15 cellular contexts compared by ENCODE assay signal in the genomic region with DNA sequence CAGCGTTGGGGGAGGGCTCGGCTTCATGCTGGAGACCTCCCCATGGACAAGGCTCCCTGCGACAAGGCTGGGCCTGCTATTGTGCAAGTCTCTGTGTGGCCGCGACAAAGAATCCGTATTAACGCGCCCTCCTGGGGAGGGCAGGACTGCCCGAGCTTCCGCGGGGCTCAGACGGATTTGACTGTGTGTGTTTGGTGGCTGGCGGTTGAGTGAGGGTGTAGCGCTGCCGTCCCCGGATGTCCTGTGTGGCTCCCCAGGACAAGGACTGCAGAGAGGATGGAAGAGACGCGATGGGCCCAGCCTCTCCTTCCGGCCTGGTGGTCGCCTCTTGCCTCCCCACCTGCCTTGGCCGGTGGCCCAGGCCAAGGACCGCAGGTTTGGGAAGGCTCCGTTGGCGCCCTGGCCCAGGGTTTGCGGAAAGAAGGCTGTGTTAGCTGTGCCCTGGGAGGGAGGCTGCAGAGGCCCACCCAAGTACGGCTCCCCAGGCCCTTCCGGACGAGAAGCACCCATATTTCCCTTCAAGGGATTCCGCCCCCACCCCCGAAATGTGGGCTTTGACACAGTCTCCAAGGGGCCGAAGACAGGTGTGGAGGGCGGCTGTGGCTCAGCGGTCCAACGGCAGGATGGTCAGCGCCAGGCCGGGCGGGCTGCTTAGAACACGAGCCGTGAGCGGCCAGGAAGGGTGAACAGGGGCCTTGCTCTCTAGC. TPM values are rescaled to one million over a fixed set of nuclear protein-coding genes. Genes with fewer than 3 reads are reported as not detected.
DNase-seq lines count a peak whose midpoint lies in the region; ATAC-seq and TF ChIP-seq lines count a peak whose summit lies in the region.
"Had no signal": no experiment of that assay in that cellular context is flagged by ENCODE, and none has a peak within 500 bp of the region (broad histone marks: within the 10 kb centered on the region; RNA-seq: fewer than 3 reads in every experiment).

No MANE protein-coding gene starts in this region.

- no peak for TF ChIP-seq CTCF in Caco-2 (IDR thresholded peaks at IDR 0.05; ENCODE audit: insufficient read depth in 1 of 2, low read depth in 1 of 2, low read length in 1 of 2, severe bottlenecking in 1 of 2, unreplicated experiment in 1 of 2)
- no peak for TF ChIP-seq CTCF in brain microvascular endothelial cell (IDR thresholded peaks at IDR 0.05; ENCODE audit: low read depth, low read length, missing control alignments)
- TF ChIP-seq CTCF in GM10266 (IDR thresholded peaks at IDR 0.05; ENCODE audit: control insufficient read depth, insufficient read depth, low read depth, missing control alignments), result no peak
- TF ChIP-seq CTCF in heart right ventricle (IDR thresholded peaks at IDR 0.05), result no peak
- no peak for TF ChIP-seq CTCF in OCI-LY7 (conservative IDR thresholded peaks at IDR 0.05; ENCODE audit: low read length)

- H3K27me3 Mint-ChIP-seq in Caco-2 (ENCODE audit: insufficient read depth, unreplicated experiment), result peaks cover 40% of the 10 kb centered on the region
- peaks cover 51% of the 10 kb centered on the region for H3K27me3 Mint-ChIP-seq in activated T-helper 1 cell treated with anti-CD3 and anti-CD28 coated beads, Interleukin-12 subunit alpha, Interleukin-12 subunit beta, Interleukin-2, Interleukin-4 antibody, amounts not matched to agents 30 ng/mL and 10 ng/mL and 1 ng/mL, durations not matched to agents 14 hours and 24 hours and 36 hours (ENCODE audit: insufficient read depth)
- H3K27me3 Mint-ChIP-seq in naive thymus-derived CD4-positive, alpha-beta T cell, result peaks cover 48 to 64% (median 59%) of the 10 kb centered on the region in 5 donors

- H4K20me1 ChIP-seq in OCI-LY7 (ENCODE audit: insufficient read depth, low read length), result no peaks in the 10 kb centered on the region

- BruUV-seq in Caco-2 (replicated peaks; lab: Mats Ljungman, UMichigan) (no TSS peak), OCI-LY7 (replicated peaks; lab: Mats Ljungman, UMichigan) (no TSS peak)

- no peaks in the 10 kb centered on the region for H3K36me3 ChIP-seq in Caco-2 (ENCODE audit: control insufficient read depth, insufficient read depth, low read length)
- H3K36me3 ChIP-seq in HUES6 (ENCODE audit: control insufficient read depth, insufficient read depth, low read length), result no peaks in the 10 kb centered on the region
- no peaks in the 10 kb centered on the region for H3K36me3 ChIP-seq in naive thymus-derived CD4-positive, alpha-beta T cell (ENCODE audit: control insufficient read depth in 2 of 3, insufficient read depth in 3 of 3, low read length in 3 of 3)
- no peaks in the 10 kb centered on the region for H3K36me3 ChIP-seq in brain microvascular endothelial cell (replicated peaks)
- no peaks in the 10 kb centered on the region for H3K36me3 ChIP-seq in heart right ventricle
- no peaks in the 10 kb centered on the region for H3K36me3 ChIP-seq in OCI-LY7 (ENCODE audit: insufficient read depth, low read length)
- H3K36me3 ChIP-seq: esophagus muscularis mucosa, sigmoid colon had no signal

- ATAC-seq in naive thymus-derived CD4-positive, alpha-beta T cell, result no peak
- ATAC-seq in heart right ventricle, result no peak

- CTCF ChIA-PET in Caco-2 (lab: Charles Lee), result interaction anchor here (1.0 kb wide), 1 partner anchor 196 kb away, joined by 3 read pairs; no protein-coding TSS in a partner anchor
- CTCF ChIA-PET in naive thymus-derived CD4-positive, alpha-beta T cell (lab: Charles Lee), result no interaction called here
- CTCF ChIA-PET in OCI-LY7 (lab: Charles Lee; ENCODE audit: unreplicated experiment), result no interaction called here

- no peaks in the 10 kb centered on the region for H3K9me2 ChIP-seq in OCI-LY7 (ENCODE audit: insufficient read depth, low read length)

- H3K4me1 ChIP-seq in Caco-2 (0 out of 2 replicates have a peak, but pooled peaks cover 4% of the 10 kb centered on the region), HUES6 (ENCODE audit: control insufficient read depth, insufficient read depth, low read length) (peaks cover 37% of the 10 kb centered on the region), heart right ventricle (peaks cover 0 to 23% (median 22%) of the 10 kb centered on the region in 9 donors), OCI-LY7 (ENCODE audit: insufficient read depth, low read length, poor library complexity, severe bottlenecking) (no peaks in the 10 kb centered on the region)
- H3K4me1 ChIP-seq in naive thymus-derived CD4-positive, alpha-beta T cell (ENCODE audit: control insufficient read depth in 2 of 2, insufficient read depth in 2 of 2, low read length in 2 of 2), result peaks cover 0 to 11% of the 10 kb centered on the region in 2 donors

- 2 to 5% methylated on average over 40 of the region's 40 CpGs for WGBS in heart right ventricle, 2 donors

- H3K79me2 ChIP-seq in OCI-LY7 (ENCODE audit: insufficient read depth, low read depth, low read length), result no peaks in the 10 kb centered on the region

- no peak overlapping the region for H3K27ac Mint-ChIP-seq in Caco-2 (ENCODE audit: unreplicated experiment)
- peak overlapping the region; percentile 90 for H3K27ac Mint-ChIP-seq in activated T-helper 1 cell treated with anti-CD3 and anti-CD28 coated beads, Interleukin-12 subunit alpha, Interleukin-12 subunit beta, Interleukin-2, Interleukin-4 antibody, amounts not matched to agents 30 ng/mL and 10 ng/mL and 1 ng/mL, durations not matched to agents 14 hours and 24 hours and 36 hours
- H3K27ac Mint-ChIP-seq in naive thymus-derived CD4-positive, alpha-beta T cell, result peak overlapping the region in 4 of 9 donors; percentile 38 to 88 (median 68)

- no peaks in the 10 kb centered on the region for H3K4me1 Mint-ChIP-seq in Caco-2 (ENCODE audit: low read depth, unreplicated experiment)
- H3K4me1 Mint-ChIP-seq in activated T-helper 1 cell treated with anti-CD3 and anti-CD28 coated beads, Interleukin-12 subunit alpha, Interleukin-12 subunit beta, Interleukin-2, Interleukin-4 antibody, amounts not matched to agents 30 ng/mL and 10 ng/mL and 1 ng/mL, durations not matched to agents 14 hours and 24 hours and 36 hours (ENCODE audit: low read depth), result peaks cover 11% of the 10 kb centered on the region
- peaks cover 19 to 51% (median 37%) of the 10 kb centered on the region in 7 donors for H3K4me1 Mint-ChIP-seq in naive thymus-derived CD4-positive, alpha-beta T cell

- H3K9ac ChIP-seq in HUES6 (ENCODE audit: low read length), result no peak overlapping the region

- H3K27ac ChIP-seq in HUES6 (ENCODE audit: low read depth, low read length), result no peak overlapping the region
- no peak overlapping the region for H3K27ac ChIP-seq in naive thymus-derived CD4-positive, alpha-beta T cell (ENCODE audit: low read depth, low read length)
- H3K27ac ChIP-seq in brain microvascular endothelial cell, result no peak overlapping the region
- no peak overlapping the region for H3K27ac ChIP-seq in heart right ventricle
- no peak overlapping the region for H3K27ac ChIP-seq in OCI-LY7 (ENCODE audit: low read depth, low read length, poor library complexity, severe bottlenecking)
- H3K27ac ChIP-seq: esophagus muscularis mucosa, sigmoid colon had no signal

- no peak overlapping the region for H2AFZ ChIP-seq in OCI-LY7 (ENCODE audit: low read length)

- no peaks in the 10 kb centered on the region for H3K9me3 Mint-ChIP-seq in Caco-2 (ENCODE audit: unreplicated experiment)
- no peaks in the 10 kb centered on the region for H3K9me3 Mint-ChIP-seq in activated T-helper 1 cell treated with anti-CD3 and anti-CD28 coated beads, Interleukin-12 subunit alpha, Interleukin-12 subunit beta, Interleukin-2, Interleukin-4 antibody, amounts not matched to agents 30 ng/mL and 10 ng/mL and 1 ng/mL, durations not matched to agents 14 hours and 24 hours and 36 hours
- peaks cover 0 to 3% (median 0%) of the 10 kb centered on the region in 11 donors for H3K9me3 Mint-ChIP-seq in naive thymus-derived CD4-positive, alpha-beta T cell

- H3K36me3 Mint-ChIP-seq in Caco-2 (ENCODE audit: insufficient read depth, unreplicated experiment), result no peaks in the 10 kb centered on the region
- H3K36me3 Mint-ChIP-seq in activated T-helper 1 cell treated with anti-CD3 and anti-CD28 coated beads, Interleukin-12 subunit alpha, Interleukin-12 subunit beta, Interleukin-2, Interleukin-4 antibody, amounts not matched to agents 30 ng/mL and 10 ng/mL and 1 ng/mL, durations not matched to agents 14 hours and 24 hours and 36 hours (ENCODE audit: low read depth), result peaks cover 2% of the 10 kb centered on the region
- H3K36me3 Mint-ChIP-seq in naive thymus-derived CD4-positive, alpha-beta T cell, result peaks cover 0 to 3% (median 0%) of the 10 kb centered on the region in 5 donors

- POLR2A ChIA-PET in Caco-2 (lab: Charles Lee), result no interaction called here
- POLR2A ChIA-PET in naive thymus-derived CD4-positive, alpha-beta T cell (lab: Charles Lee), result no interaction called here
- POLR2A ChIA-PET in OCI-LY7 (lab: Charles Lee), result no interaction called here

- H3K4me2 ChIP-seq in OCI-LY7 (ENCODE audit: low read length), result no peak overlapping the region

- H3K4me3 ChIP-seq in Caco-2 (ENCODE audit: low read depth, low read length), result no peak overlapping the region
- H3K4me3 ChIP-seq in HUES6 (ENCODE audit: low read depth, low read length), result peak overlapping the region; percentile 21; the same call in 1 of the 2 replicates
- H3K4me3 ChIP-seq in naive thymus-derived CD4-positive, alpha-beta T cell (ENCODE audit: low read length), result no peak overlapping the region
- H3K4me3 ChIP-seq in brain microvascular endothelial cell (ENCODE audit: low read depth, low read length), result no peak overlapping the region
- peak overlapping the region in 1 of 10 donors; percentile 1 for H3K4me3 ChIP-seq in heart right ventricle
- no peak overlapping the region for H3K4me3 ChIP-seq in OCI-LY7 (ENCODE audit: low read depth, low read length, poor library complexity, severe bottlenecking)
- H3K4me3 ChIP-seq: esophagus muscularis mucosa, sigmoid colon had no signal

- H3K9me3 ChIP-seq in Caco-2, result no peaks in the 10 kb centered on the region
- no peaks in the 10 kb centered on the region for H3K9me3 ChIP-seq in HUES6 (ENCODE audit: control insufficient read depth, insufficient read depth, low read depth, low read length)
- no peaks in the 10 kb centered on the region for H3K9me3 ChIP-seq in naive thymus-derived CD4-positive, alpha-beta T cell (ENCODE audit: control insufficient read depth in 2 of 3, low read length in 3 of 3)
- no peaks in the 10 kb centered on the region for H3K9me3 ChIP-seq in heart right ventricle
- no peaks in the 10 kb centered on the region for H3K9me3 ChIP-seq in OCI-LY7 (ENCODE audit: low read length)
- H3K9me3 ChIP-seq: esophagus muscularis mucosa, sigmoid colon had no signal

- H3K4me3 Mint-ChIP-seq in Caco-2 (ENCODE audit: unreplicated experiment), result peak overlapping the region; percentile 27
- H3K4me3 Mint-ChIP-seq in activated T-helper 1 cell treated with anti-CD3 and anti-CD28 coated beads, Interleukin-12 subunit alpha, Interleukin-12 subunit beta, Interleukin-2, Interleukin-4 antibody, amounts not matched to agents 30 ng/mL and 10 ng/mL and 1 ng/mL, durations not matched to agents 14 hours and 24 hours and 36 hours, result no peak overlapping the region
- H3K4me3 Mint-ChIP-seq in naive thymus-derived CD4-positive, alpha-beta T cell, result peak overlapping the region; percentile 2 to 80 (median 52)

- peaks cover 3% of the 10 kb centered on the region; the same call in 1 of the 2 replicates for H3K27me3 ChIP-seq in Caco-2 (replicated peaks; ENCODE audit: control insufficient read depth, insufficient read depth, low read length)
- H3K27me3 ChIP-seq in HUES6 (ENCODE audit: control insufficient read depth, insufficient read depth, low read length), result peaks cover 95% of the 10 kb centered on the region
- peaks cover 8 to 29% of the 10 kb centered on the region in 2 donors for H3K27me3 ChIP-seq in naive thymus-derived CD4-positive, alpha-beta T cell (ENCODE audit: control insufficient read depth in 2 of 2, insufficient read depth in 2 of 2, low read length in 2 of 2)
- peaks cover 68% of the 10 kb centered on the region for H3K27me3 ChIP-seq in brain microvascular endothelial cell (replicated peaks)
- H3K27me3 ChIP-seq in heart right ventricle, result peaks cover 52 to 97% (median 95%) of the 10 kb centered on the region in 7 donors

- DNase-seq in Caco-2 (no peak), brain microvascular endothelial cell (no peak), GM10266 (ENCODE audit: extremely low spot score) (no peak), heart right ventricle (no peak), OCI-LY7 (ENCODE audit: low spot score) (no peak)
- DNase-seq in activated T-helper 1 cell treated with anti-CD3 and anti-CD28 coated beads, Interleukin-12 subunit alpha, Interleukin-12 subunit beta, Interleukin-2, Interleukin-4 antibody, amounts not matched to agents 30 ng/mL and 10 ng/mL and 1 ng/mL, durations not matched to agents 14 hours and 24 hours and 36 hours (ENCODE audit: low spot score), result no peak
- no peak for DNase-seq in naive thymus-derived CD4-positive, alpha-beta T cell
- DNase-seq: activated CD8-positive, alpha-beta memory T cell treated with anti-CD3 and anti-CD28 coated beads, Interleukin-2, amount 50 U/mL, for 4 hours; GOT3; NCI-H187 treated with DMSO at 0.1 percent for 48 hours; sigmoid colon had no signal

- in situ Hi-C loops in brain microvascular endothelial cell (cut with HindIII; ENCODE audit: low pct_ligation_motif_present, low sequenced_read_pairs), result no loop called here

- intact Hi-C loops in Caco-2 (cut with micrococcal nuclease; ENCODE audit: unreplicated experiment) (no loop called here), heart right ventricle (cut with DNase I) (no loop called here), OCI-LY7 (cut with micrococcal nuclease; ENCODE audit: unreplicated experiment) (no loop called here)
- intact Hi-C loops in activated T-helper 1 cell treated with anti-CD3 and anti-CD28 coated beads, Interleukin-12 subunit alpha, Interleukin-12 subunit beta, Interleukin-2, Interleukin-4 antibody, amounts not matched to agents 30 ng/mL and 10 ng/mL and 1 ng/mL, durations not matched to agents 14 hours and 24 hours and 36 hours (cut with micrococcal nuclease), result loop anchor here (5.0 kb wide), 1 partner anchor 432 kb away; no protein-coding TSS in a partner anchor
- intact Hi-C loops in naive thymus-derived CD4-positive, alpha-beta T cell (cut with micrococcal nuclease), result loop anchor here in 1 of 2 donors (5.0 kb wide), 1 partner anchor 713 kb away; no protein-coding TSS in a partner anchor

RNA-seq across cellular contexts. Expression of a gene that starts 2.3 kb away (rescaled TPM):
- not detected in 2 replicates for total RNA-seq in Caco-2 (2022)
- not detected in 2 replicates for total RNA-seq in activated T-helper 1 cell treated with anti-CD3 and anti-CD28 coated beads, Interleukin-12 subunit alpha, Interleukin-12 subunit beta, Interleukin-2, Interleukin-4 antibody, amounts not matched to agents 30 ng/mL and 10 ng/mL and 1 ng/mL, durations not matched to agents 14 hours and 24 hours and 36 hours
- total RNA-seq in naive thymus-derived CD4-positive, alpha-beta T cell, result not detected
- polyA plus RNA-seq in naive thymus-derived CD4-positive, alpha-beta T cell, result not detected
- not detected for total RNA-seq in heart right ventricle
- not detected for polyA plus RNA-seq in heart right ventricle
- total RNA-seq in OCI-LY7 (2014; rRNA removed; shearing (Covaris generic)), result not detected in 2 replicates
- not detected in 2 replicates for total RNA-seq in OCI-LY7 (2022)
- total RNA-seq: cardiac septum, esophagus muscularis mucosa, mononuclear cell, sigmoid colon had no signal
- polyA plus RNA-seq: sigmoid colon had no signal
